In the genomic region with DNA sequence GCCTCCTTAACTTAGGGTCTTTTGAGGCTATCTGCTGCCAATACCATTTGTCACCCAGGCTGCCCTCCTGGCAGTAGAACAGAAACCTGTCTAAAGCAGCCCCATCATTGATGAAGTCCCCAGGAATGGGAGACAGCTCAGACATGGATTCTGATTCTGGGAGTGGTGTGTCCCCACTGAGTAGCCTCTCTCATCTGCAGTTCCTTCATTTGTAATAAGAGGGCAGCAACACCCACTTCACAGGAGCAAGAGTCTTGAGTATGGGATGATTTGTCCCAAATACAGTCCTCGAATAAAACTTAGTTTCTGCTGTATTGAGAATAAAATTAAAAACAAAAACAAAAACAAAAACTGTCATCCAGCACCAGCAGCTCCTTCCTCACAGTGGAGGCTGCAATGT, we compare ENCODE assay signal across 8 cellular contexts.
DNase-seq lines count a peak whose midpoint lies in the region; ATAC-seq lines count a peak whose summit lies in the region.

No MANE protein-coding gene starts in this region.

- H2AK5ac ChIP-seq in mesenchymal stem cell (ENCODE audit: low read length, severe bottlenecking): no peak overlapping the region

- DNase-seq in ELR (ENCODE audit: low read depth): peak; percentile 3
- peak; percentile 25 for DNase-seq in HuH-7 (ENCODE audit: low spot score)
- peak; percentile 1 for DNase-seq in adipocyte (ENCODE audit: low read depth)
- peak; percentile 15 for DNase-seq in mesenchymal stem cell
- no peak for DNase-seq in mesenteric fat pad (ENCODE audit: low spot score)
- no peak for DNase-seq in activated T-cell treated with anti-CD3 and anti-CD28 coated beads, Interleukin-2, amount 50 U/mL, for 1 hour

- no peaks in the 10 kb centered on the region for H3K79me1 ChIP-seq in mesenchymal stem cell (replicated peaks; ENCODE audit: low read length, poor library complexity, severe bottlenecking)

- no peak overlapping the region for H2BK12ac ChIP-seq in mesenchymal stem cell (ENCODE audit: low read length in 2 of 2)

- H3K9me3 ChIP-seq in adipocyte (ENCODE audit: control insufficient read depth, low read length) (no peaks in the 10 kb centered on the region), mesenchymal stem cell (ENCODE audit: control insufficient read depth, low read length) (no peaks in the 10 kb centered on the region)

- no peaks in the 10 kb centered on the region for H3K36me3 ChIP-seq in adipocyte (ENCODE audit: control insufficient read depth, insufficient read depth, low read length, severe bottlenecking)
- no peaks in the 10 kb centered on the region for H3K36me3 ChIP-seq in mesenchymal stem cell (ENCODE audit: control insufficient read depth in 1 of 2, insufficient read depth in 2 of 2, low read depth in 1 of 2, low read length in 2 of 2)

- H3K9ac ChIP-seq in adipocyte (ENCODE audit: low read length) (no peak overlapping the region), mesenchymal stem cell (ENCODE audit: low read length) (no peak overlapping the region)

- no peak overlapping the region for H2BK15ac ChIP-seq in mesenchymal stem cell (ENCODE audit: low read depth, poor library complexity, severe bottlenecking)

- H3K23ac ChIP-seq in mesenchymal stem cell (ENCODE audit: low read length in 2 of 2): no peak overlapping the region

- no peak overlapping the region for H3K4me3 ChIP-seq in adipocyte (ENCODE audit: low read length)
- H3K4me3 ChIP-seq in mesenchymal stem cell (ENCODE audit: insufficient read depth in 1 of 2, low read depth in 1 of 2, low read length in 2 of 2): no peak overlapping the region

- H4K8ac ChIP-seq in mesenchymal stem cell (ENCODE audit: low read length): no peak overlapping the region

- H2AFZ ChIP-seq in mesenchymal stem cell (ENCODE audit: low read depth, low read length): no peak overlapping the region

- ATAC-seq in GM21717 (IDR thresholded peaks at IDR 0.05; ENCODE audit: unreplicated experiment) (no peak), HG02642 (IDR thresholded peaks at IDR 0.05; ENCODE audit: poor library complexity, unreplicated experiment) (no peak)

- H3K14ac ChIP-seq in mesenchymal stem cell (ENCODE audit: low read length in 2 of 2): no peak overlapping the region

- no peak overlapping the region for H4K91ac ChIP-seq in mesenchymal stem cell (ENCODE audit: low read length)

- H2BK5ac ChIP-seq in mesenchymal stem cell (ENCODE audit: low read depth, low read length, poor library complexity, severe bottlenecking): no peak overlapping the region

- WGBS in mesenchymal stem cell: no CpG with 5 or more reads among the region's 1 CpG

- H3K27ac ChIP-seq in mesenchymal stem cell (ENCODE audit: low read length, poor library complexity, severe bottlenecking): no peak overlapping the region

- H3K27me3 ChIP-seq in adipocyte (replicated peaks; ENCODE audit: control insufficient read depth, insufficient read depth, low read length): no peaks in the 10 kb centered on the region
- no peaks in the 10 kb centered on the region for H3K27me3 ChIP-seq in mesenchymal stem cell (ENCODE audit: control insufficient read depth in 1 of 2, insufficient read depth in 1 of 2, low read length in 2 of 2)

- H3K4me2 ChIP-seq in mesenchymal stem cell (ENCODE audit: low read length, poor library complexity, severe bottlenecking): no peak overlapping the region

- H3K18ac ChIP-seq in mesenchymal stem cell (ENCODE audit: low read depth in 1 of 2, low read length in 2 of 2): no peak overlapping the region

- no peak overlapping the region for H2BK120ac ChIP-seq in mesenchymal stem cell (ENCODE audit: low read depth, low read length)

- H3K4ac ChIP-seq in mesenchymal stem cell (ENCODE audit: low read depth in 1 of 2, low read length in 2 of 2): no peak overlapping the region

- H3K4me1 ChIP-seq in adipocyte (ENCODE audit: control insufficient read depth, insufficient read depth, low read length) (no peaks in the 10 kb centered on the region), mesenchymal stem cell (ENCODE audit: control insufficient read depth, insufficient read depth, low read depth, low read length) (no peaks in the 10 kb centered on the region)

Comparison
In these comparisons a context has a peak if more than half of its experiments do, and no peak if none do; other contexts are left out.
1. DNase-seq: peak in ELR (single experiment), HuH-7 (single experiment), adipocyte (single experiment) and mesenchymal stem cell (single experiment); none in mesenteric fat pad (single experiment) and activated T-cell treated with anti-CD3 and anti-CD28 coated beads, Interleukin-2, amount 50 U/mL, for 1 hour (single experiment).